In the genomic region with DNA sequence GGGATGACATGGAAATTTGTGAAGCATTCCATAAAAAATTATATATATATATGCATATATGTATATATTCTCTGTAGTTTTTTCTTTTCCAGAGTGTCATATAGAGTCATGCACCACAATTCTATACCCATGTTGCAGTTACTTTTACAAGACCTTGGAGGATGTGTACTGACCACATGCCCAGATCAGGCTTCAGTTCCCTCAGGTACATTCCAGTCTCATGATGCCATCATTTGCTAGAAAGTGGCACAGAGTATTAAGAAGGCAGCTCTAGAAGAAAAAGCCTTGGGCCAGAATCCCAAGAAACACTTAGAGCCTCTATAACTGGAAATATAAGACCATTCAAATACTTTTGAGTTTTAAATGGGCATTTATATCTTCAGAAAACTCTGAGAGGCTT, we compare ENCODE assay signal across 15 cellular contexts.
DNase-seq lines count a peak whose midpoint lies in the region; ATAC-seq and TF ChIP-seq lines count a peak whose summit lies in the region.
"Had no signal": no experiment of that assay in that cellular context is flagged by ENCODE, and none has a peak within 500 bp of the region (broad histone marks: within the 10 kb centered on the region; RNA-seq: fewer than 3 reads in every experiment).

No MANE protein-coding gene starts in this region.

- no peak overlapping the region for H3K4me3 ChIP-seq in osteoblast (ENCODE audit: insufficient read depth, low read length)
- H3K4me3 ChIP-seq: BLaER1 treated with 17β-estradiol and CSF1 and Interleukin-3, amounts not matched to agents 10 nM and 100 nM; GM23248; HAP-1 had no signal

- H3K4me2 ChIP-seq in osteoblast (ENCODE audit: insufficient read depth, low read length): no peak overlapping the region
- H3K4me2 ChIP-seq: BLaER1 treated with 17β-estradiol and CSF1 and Interleukin-3, amounts not matched to agents 10 nM and 100 nM had no signal

- H3K4me1 ChIP-seq in foreskin keratinocyte (peaks cover 7% of the 10 kb centered on the region), osteoblast (ENCODE audit: insufficient read depth, low read length) (no peaks in the 10 kb centered on the region)
- H3K4me1 ChIP-seq: BLaER1 treated with 17β-estradiol and CSF1 and Interleukin-3, amounts not matched to agents 10 nM and 100 nM; HAP-1 had no signal

- H3K27ac ChIP-seq in foreskin keratinocyte (no peak overlapping the region), osteoblast (ENCODE audit: low read depth, low read length) (no peak overlapping the region)
- H3K27ac ChIP-seq: BLaER1 treated with 17β-estradiol and CSF1 and Interleukin-3, amounts not matched to agents 10 nM and 100 nM; GM23248 had no signal

- DNase-seq in M059J (ENCODE audit: low read depth): peak; percentile 1
- DNase-seq in T47D (ENCODE audit: low read depth in 1 of 2, low spot score in 1 of 2): peak; percentile 37 to 54
- peak; percentile 26 to 71 for DNase-seq in foreskin keratinocyte
- DNase-seq in renal cortical epithelial cell (ENCODE audit: low read depth): peak; percentile 50
- no peak for DNase-seq in activated gamma-delta T cell (lab: John Stamatoyannopoulos, UW)
- no peak for DNase-seq in activated CD8-positive, alpha-beta memory T cell treated with anti-CD3 and anti-CD28 coated beads, Interleukin-2, amount 50 U/mL, for 48 hours
- DNase-seq in osteoblast (ENCODE audit: insufficient read length, low spot score, missing footprints): no peak
- no peak for DNase-seq in activated naive CD4-positive, alpha-beta T cell treated with Interleukin-2 at 50 U/mL for 16 hours
- DNase-seq: Calu3; CD8-positive, alpha-beta T cell; DMS79 treated with DMSO at 0.1 percent for 48 hours; GF-D8; GM23248 had no signal

- H3K9me3 ChIP-seq in osteoblast (ENCODE audit: low read depth, low read length): peaks cover 3% of the 10 kb centered on the region
- H3K9me3 ChIP-seq: HAP-1 had no signal

- in situ Hi-C loops in T47D (cut with HindIII; ENCODE audit: low pct_unique_long_range_greater_than_20kb, low sequenced_read_pairs): no loop called here

- H3K36me3 ChIP-seq in osteoblast (ENCODE audit: insufficient read depth, low read length): no peaks in the 10 kb centered on the region
- H3K36me3 ChIP-seq: BLaER1 treated with 17β-estradiol and CSF1 and Interleukin-3, amounts not matched to agents 10 nM and 100 nM; HAP-1 had no signal

- TF ChIP-seq CTCF in foreskin keratinocyte (conservative IDR thresholded peaks at IDR 0.05): no peak
- TF ChIP-seq CTCF in osteoblast (IDR thresholded peaks at IDR 0.05; ENCODE audit: extremely low read depth, low read depth, low read length): no peak

- H2AFZ ChIP-seq in osteoblast (ENCODE audit: low read length): no peak overlapping the region
- H2AFZ ChIP-seq: GM23248 had no signal

- H3K27me3 ChIP-seq in foreskin keratinocyte (no peaks in the 10 kb centered on the region), osteoblast (ENCODE audit: insufficient read depth, low read length) (no peaks in the 10 kb centered on the region)
- H3K27me3 ChIP-seq: BLaER1 treated with 17β-estradiol and CSF1 and Interleukin-3, amounts not matched to agents 10 nM and 100 nM had no signal

- H3K79me2 ChIP-seq in osteoblast (ENCODE audit: insufficient read depth, low read length): no peaks in the 10 kb centered on the region

- H4K20me1 ChIP-seq in osteoblast (ENCODE audit: insufficient read depth, low read length): no peaks in the 10 kb centered on the region
- H4K20me1 ChIP-seq: BLaER1 treated with 17β-estradiol and CSF1 and Interleukin-3, amounts not matched to agents 10 nM and 100 nM had no signal

- peak; percentile 46 for ATAC-seq in foreskin keratinocyte
- ATAC-seq: CD8-positive, alpha-beta T cell had no signal

Comparison
In these comparisons a context has a peak if more than half of its experiments do, and no peak if none do; other contexts are left out.
1. DNase-seq: peak in M059J (single experiment), T47D (2 of 2), foreskin keratinocyte (2 of 2) and renal cortical epithelial cell (single experiment); none in activated gamma-delta T cell (single experiment), activated CD8-positive, alpha-beta memory T cell treated with anti-CD3 and anti-CD28 coated beads, Interleukin-2, amount 50 U/mL, for 48 hours (single experiment), osteoblast (single experiment) and activated naive CD4-positive, alpha-beta T cell treated with Interleukin-2 at 50 U/mL for 16 hours (single experiment).